In the genomic region with DNA sequence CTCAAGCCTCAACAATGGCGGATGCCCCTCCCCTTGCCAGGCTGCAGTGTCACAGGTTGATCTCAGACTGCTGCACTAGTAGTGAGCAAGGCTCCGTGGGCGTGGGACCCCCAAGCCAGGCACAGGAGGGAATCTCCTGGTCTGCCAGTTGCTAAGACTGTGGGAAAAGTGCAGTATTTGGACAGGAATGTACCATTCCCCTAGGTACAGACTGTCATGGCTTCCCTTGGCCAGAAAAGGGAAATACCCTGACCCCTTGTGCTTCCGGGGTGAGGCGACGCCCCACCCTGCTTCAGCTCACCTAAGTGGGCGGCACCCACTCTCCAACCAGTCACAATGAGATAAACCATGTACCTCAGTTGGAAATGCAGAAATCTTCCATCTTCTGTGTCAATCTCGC, we compare ENCODE assay signal across 26 cellular contexts.
"Had no signal": no experiment of that assay in that cellular context is flagged by ENCODE, and none has a peak within 500 bp of the region (broad histone marks: within the 10 kb centered on the region; RNA-seq: fewer than 3 reads in every experiment).

No MANE protein-coding gene starts in this region.

- H3K9ac ChIP-seq: neural progenitor cell, parathyroid adenoma had no signal

- H3K4me2 ChIP-seq: hepatocyte, neural progenitor cell had no signal

- H3K79me2 ChIP-seq: hepatocyte, parathyroid adenoma had no signal

- H3K36me3 ChIP-seq: left ventricle myocardium inferior, neural progenitor cell, neutrophil, right atrium auricular region, stomach, thyroid gland, transverse colon, upper lobe of left lung had no signal

- H3K27ac ChIP-seq: hepatocyte, left ventricle myocardium inferior, neural progenitor cell, neutrophil, parathyroid adenoma, right atrium auricular region, skin epidermis, stomach, testis, thyroid gland, transverse colon, upper lobe of left lung had no signal

- DNase-seq: islet precursor cell; left ventricle myocardium inferior; mesendoderm; naive B cell; natural killer cell; nephron progenitor cell; occipital lobe; stimulated activated CD4-positive, alpha-beta T cell treated with anti-CD3 and anti-CD28 coated beads, Interleukin-12 subunit alpha, Interleukin-12 subunit beta, amount 100 ng/mL, for 4 hours; stimulated activated CD4-positive, alpha-beta T cell treated with anti-CD3 and anti-CD28 coated beads, Interleukin-15, amount 100 ng/mL, for 24 hours; stimulated activated CD4-positive, alpha-beta T cell treated with anti-CD3 and anti-CD28 coated beads, Interleukin-2, amount 100 ng/mL, for 24 hours; stimulated activated CD4-positive, alpha-beta T cell treated with anti-CD3 and anti-CD28 coated beads, Interleukin-4, amount 100 ng/mL, for 1 hour; stimulated activated naive B cell treated with anti-CD40 and anti-IgM and Interleukin-4, amounts not matched to agents 10 μg/mL and 1 μg/mL and 100 μg/mL, for 72 hours; stimulated activated naive CD8-positive, alpha-beta T cell treated with anti-CD3 and anti-CD28 coated beads, Interleukin-15, Interleukin-2, amounts not matched to agents 100 U/mL and 50 U/mL, for 24 hours; stomach; testis; thyroid gland; transverse colon; upper lobe of left lung had no signal

- H3K27me3 ChIP-seq: hepatocyte, neural progenitor cell, neutrophil, right atrium auricular region, testis, thyroid gland, transverse colon, upper lobe of left lung had no signal

- H3K9me3 ChIP-seq: neutrophil, right atrium auricular region, testis, thyroid gland, transverse colon, upper lobe of left lung had no signal

- ATAC-seq: natural killer cell; sciatic nerve; stimulated activated naive B cell treated with anti-CD40 and anti-IgM and Interleukin-4, amounts not matched to agents 10 μg/mL and 1 μg/mL and 100 μg/mL, for 72 hours; stimulated activated naive CD8-positive, alpha-beta T cell treated with anti-CD3 and anti-CD28 coated beads, Interleukin-15, Interleukin-2, amounts not matched to agents 100 U/mL and 50 U/mL, for 24 hours had no signal

- H2AFZ ChIP-seq: hepatocyte, neural progenitor cell, parathyroid adenoma had no signal

- H3K4me3 ChIP-seq: hepatocyte, left ventricle myocardium inferior, lung, neural progenitor cell, right atrium auricular region, skin epidermis, stomach, testis, thyroid gland, transverse colon, upper lobe of left lung had no signal

- H3K4me1 ChIP-seq: left ventricle myocardium inferior, neural progenitor cell, parathyroid adenoma, right atrium auricular region, stomach, testis, thyroid gland, transverse colon, upper lobe of left lung had no signal
